In genomic region chr10:80168679-80169380, GRCh38 we compare ENCODE assay signal across 11 cellular contexts. TPM values are rescaled to one million over a fixed set of nuclear protein-coding genes. Genes with fewer than 3 reads are reported as not detected.
A peak's percentile ranks its signal among the peaks of the same experiment; 100 is the strongest.
DNase-seq lines count a peak whose midpoint lies in the region; ATAC-seq and TF ChIP-seq lines count a peak whose summit lies in the region.
"Had no signal": no experiment of that assay in that cellular context is flagged by ENCODE, and none has a peak within 500 bp of the region (broad histone marks: within the 10 kb centered on the region; RNA-seq: fewer than 3 reads in every experiment).

No MANE protein-coding gene starts in this region.

- peak overlapping the region in 1 of 2 donors; percentile 67 for H3K27ac Mint-ChIP-seq in activated naive CD4-positive, alpha-beta T cell treated with anti-CD3 and anti-CD28 coated beads, Interleukin-2, amount 50 U/mL, for 72 hours

- peak; percentile 14 to 25 for ATAC-seq in activated naive CD4-positive, alpha-beta T cell treated with anti-CD3 and anti-CD28 coated beads, Interleukin-2, amount 50 U/mL, for 72 hours
- ATAC-seq in foreskin keratinocyte: no peak

- TF ChIP-seq CTCF in Peyer's patch (IDR thresholded peaks at IDR 0.05) (peak; percentile 9 to 37 (median 20)), foreskin keratinocyte (conservative IDR thresholded peaks at IDR 0.05) (peak; percentile 44), tibial artery (IDR thresholded peaks at IDR 0.05) (peak in 1 of 2 experiments; percentile 5)

- intact Hi-C loops in tibial artery (cut with DNase I; ENCODE audit: low total_unique reads): no loop called here

- DNase-seq in activated naive CD4-positive, alpha-beta T cell treated with anti-CD3 and anti-CD28 coated beads, Interleukin-2, amount 50 U/mL, for 72 hours (ENCODE audit: low spot score in 2 of 2): peak in 1 of 2 donors; percentile 56
- no peak for DNase-seq in activated naive CD4-positive, alpha-beta T cell (lab: John Stamatoyannopoulos, UW)
- peak in 1 of 3 donors; percentile 49 for DNase-seq in Peyer's patch
- no peak for DNase-seq in foreskin keratinocyte
- DNase-seq in tibial artery: peak in 1 of 2 donors; percentile 65
- no peak for DNase-seq in HPDE6-E6E7 (ENCODE audit: extremely low spot score)
- no peak for DNase-seq in NCI-H446 treated with DMSO at 0.1 percent for 48 hours (lab: John Stamatoyannopoulos, UW)
- no peak for DNase-seq in NCI-H2196 (lab: John Stamatoyannopoulos, UW; ENCODE audit: unreplicated experiment)

- H3K9me3 ChIP-seq in Peyer's patch (no peaks in the 10 kb centered on the region), tibial artery (no peaks in the 10 kb centered on the region)

- H3K9me3 Mint-ChIP-seq in activated naive CD4-positive, alpha-beta T cell treated with anti-CD3 and anti-CD28 coated beads, Interleukin-2, amount 50 U/mL, for 72 hours: no peaks in the 10 kb centered on the region
- H3K9me3 Mint-ChIP-seq: brain had no signal

- H3K27ac ChIP-seq in Peyer's patch: no peak overlapping the region
- no peak overlapping the region for H3K27ac ChIP-seq in foreskin keratinocyte
- H3K27ac ChIP-seq in tibial artery: peak overlapping the region; percentile 56 to 64

- TF ChIP-seq POLR2A in Peyer's patch (IDR thresholded peaks at IDR 0.05): no peak

- H3K4me3 ChIP-seq in Peyer's patch (no peak overlapping the region), tibial artery (no peak overlapping the region)

- peaks cover 0 to 28% (median 4%) of the 10 kb centered on the region in 4 donors for H3K4me1 ChIP-seq in Peyer's patch
- H3K4me1 ChIP-seq in foreskin keratinocyte: peaks cover 35% of the 10 kb centered on the region
- H3K4me1 ChIP-seq in tibial artery: peaks cover 0 to 86% (median 57%) of the 10 kb centered on the region in 4 donors

- no peaks in the 10 kb centered on the region for H3K36me3 Mint-ChIP-seq in activated naive CD4-positive, alpha-beta T cell treated with anti-CD3 and anti-CD28 coated beads, Interleukin-2, amount 50 U/mL, for 72 hours
- H3K36me3 Mint-ChIP-seq: brain had no signal

- H3K27me3 ChIP-seq in Peyer's patch (no peaks in the 10 kb centered on the region), foreskin keratinocyte (no peaks in the 10 kb centered on the region), tibial artery (no peaks in the 10 kb centered on the region)

- H3K36me3 ChIP-seq in Peyer's patch (peaks cover 0 to 83% (median 0%) of the 10 kb centered on the region in 3 donors), tibial artery (peaks cover 0 to 63% (median 11%) of the 10 kb centered on the region in 3 donors)

RNA-seq across cellular contexts. Expression of gene PLAC9, which starts 36.3 kb away (rescaled TPM):
- not detected for total RNA-seq in activated naive CD4-positive, alpha-beta T cell treated with anti-CD3 and anti-CD28 coated beads, Interleukin-2, amount 50 U/mL, for 72 hours
- total RNA-seq in Peyer's patch: 10 to 100 TPM in 2 of 4 donors, 1 to 10 TPM in 2; 4.0 to 12.4 (median 8.9) TPM
- not detected in 2 replicates for total RNA-seq in foreskin keratinocyte
- not detected in 2 replicates for polyA plus RNA-seq in foreskin keratinocyte
- total RNA-seq: Daoy, NCI-H460 had no signal

RNA-seq across cellular contexts. Expression of gene ANXA11, which starts 36.5 kb away (rescaled TPM):
- 100 to 1,000 TPM; 218 to 304 TPM for total RNA-seq in activated naive CD4-positive, alpha-beta T cell treated with anti-CD3 and anti-CD28 coated beads, Interleukin-2, amount 50 U/mL, for 72 hours
- total RNA-seq in Peyer's patch (100 to 1,000 TPM; 110 to 269 (median 238) TPM), foreskin keratinocyte (168 and 187 TPM in 2 replicates)
- 177 and 190 TPM in 2 replicates for polyA plus RNA-seq in foreskin keratinocyte

Comparison
In these comparisons a context has a peak if more than half of its experiments do, and no peak if none do; other contexts are left out.
1. H3K27ac ChIP-seq: peak in tibial artery (2 of 2); none in Peyer's patch (0 of 4) and foreskin keratinocyte (single experiment).